16 cellular contexts compared by ENCODE assay signal in genomic region chr7:159040146-159040545, GRCh38.
"Had no signal": no experiment of that assay in that cellular context is flagged by ENCODE, and none has a peak within 500 bp of the region (broad histone marks: within the 10 kb centered on the region; RNA-seq: fewer than 3 reads in every experiment).

No MANE protein-coding gene starts in this region.

- H3K9me3 ChIP-seq: right lobe of liver, thoracic aorta had no signal

- DNase-seq: activated CD4-positive, alpha-beta T cell treated with anti-CD3 and anti-CD28 coated beads for 36 hours; activated gamma-delta T cell treated with Interleukin-2 at 50 U/mL for 16 hours; anterior cingulate cortex; brain microvascular endothelial cell; dermis blood vessel endothelial cell; endodermal cell; mammary epithelial cell; natural killer cell; stimulated activated naive CD8-positive, alpha-beta T cell treated with anti-CD3 and anti-CD28 coated beads, Interleukin-15, amount 100 ng/mL, for 72 hours had no signal

- FAIRE-seq: frontal cortex, urothelium cell line had no signal

- H3K4me1 ChIP-seq: right lobe of liver had no signal

- ATAC-seq: activated CD4-positive, alpha-beta T cell treated with anti-CD3 and anti-CD28 coated beads for 36 hours; natural killer cell; stimulated activated naive CD8-positive, alpha-beta T cell treated with anti-CD3 and anti-CD28 coated beads, Interleukin-15, amount 100 ng/mL, for 72 hours had no signal

- H3K27me3 ChIP-seq: brain microvascular endothelial cell, heart left ventricle, right lobe of liver had no signal

- H3K27ac ChIP-seq: brain microvascular endothelial cell, heart left ventricle, right lobe of liver, SK-N-MC, VCaP had no signal

- H3K36me3 ChIP-seq: brain microvascular endothelial cell, right lobe of liver had no signal

- H3K4me3 ChIP-seq: heart left ventricle, right lobe of liver, SK-N-MC, thoracic aorta had no signal
